ENCODE assay signal across 8 cellular contexts in the genomic region with DNA sequence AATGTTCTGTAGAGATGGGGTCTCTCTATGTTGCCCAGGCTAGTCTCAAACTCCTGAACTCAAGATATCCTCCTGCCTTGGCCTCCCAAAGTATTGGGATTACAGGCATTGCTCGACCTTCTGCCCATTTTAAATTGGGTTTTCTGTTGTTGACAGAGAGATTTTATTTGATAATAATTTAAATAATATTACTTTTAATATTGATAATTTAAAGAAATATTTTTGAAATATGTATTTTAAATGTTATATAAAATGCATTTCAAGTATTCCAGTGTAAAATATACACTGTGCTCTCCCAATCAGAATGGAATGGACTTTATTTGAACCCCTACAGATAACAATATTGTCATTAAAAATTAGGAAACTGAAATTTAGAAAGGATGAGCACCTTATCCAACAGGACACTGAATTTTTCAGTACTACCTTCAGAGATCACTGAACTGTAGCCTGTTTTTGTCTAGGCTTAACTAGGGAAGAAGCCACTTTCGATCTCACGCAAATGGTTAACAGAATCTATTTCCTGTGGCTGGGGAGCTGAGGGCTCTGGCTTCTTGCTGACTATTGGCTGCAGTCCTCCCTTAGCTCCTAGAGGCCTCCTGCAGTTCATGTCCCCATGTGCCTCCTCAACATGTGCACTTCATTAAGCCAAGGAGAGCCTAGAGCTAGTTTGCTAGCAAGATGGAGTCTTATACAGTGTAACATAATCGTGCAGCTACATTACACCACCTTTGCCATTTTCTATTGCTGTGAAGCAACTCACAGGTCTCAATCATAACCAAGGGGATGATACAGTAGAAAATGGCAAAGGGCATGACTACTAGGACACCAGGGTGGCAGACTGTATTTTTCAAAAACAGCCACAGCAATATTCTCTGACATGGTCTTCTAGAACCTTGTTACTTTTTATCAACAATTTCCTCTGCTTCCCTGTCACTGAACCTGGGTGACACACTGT.
DNase-seq lines count a peak whose midpoint lies in the region; ATAC-seq and TF ChIP-seq lines count a peak whose summit lies in the region.

No MANE protein-coding gene starts in this region.

- in situ Hi-C loops in GM13977 (cut with MboI; ENCODE audit: low pct_unique_long_range_greater_than_20kb, low sequenced_read_pairs, unreplicated experiment) = no loop called here
- in situ Hi-C loops in transverse colon (cut with MboI; ENCODE audit: low pct_ligation_motif_present in 1 of 4, low pct_unique_long_range_greater_than_20kb in 1 of 4, low sequenced_read_pairs in 3 of 4) = loop anchor here (10.0 to 25.0 kb wide), 5 partner anchors 249 to 552 kb away; a partner anchor contains a TSS

- no peak for TF ChIP-seq POLR2A in transverse colon (IDR thresholded peaks at IDR 0.05)

- peaks cover 0 to 6% (median 0%) of the 10 kb centered on the region in 4 donors for H3K4me1 ChIP-seq in transverse colon

- no peak for TF ChIP-seq EP300 in transverse colon (IDR thresholded peaks at IDR 0.05; ENCODE audit: low read depth)

- DNase-seq in GM13977 (ENCODE audit: low spot score) = peak; percentile 21
- DNase-seq in choroid plexus epithelial cell (ENCODE audit: low read depth) = peak; percentile 18
- no peak for DNase-seq in activated effector memory CD4-positive, alpha-beta T cell treated with Interleukin-2 at 50 U/mL for 16 hours
- DNase-seq in NK-92 treated with Interleukin-12 subunit alpha and Interleukin-12 subunit beta, amount 100 ng/mL, for 24 hours (lab: John Stamatoyannopoulos, UW) = no peak
- no peak for DNase-seq in NCI-H2029 (lab: John Stamatoyannopoulos, UW)
- no peak for DNase-seq in transverse colon

- ATAC-seq in GM21390 (IDR thresholded peaks at IDR 0.05; ENCODE audit: unreplicated experiment) (peak; percentile 56), HG03469 (IDR thresholded peaks at IDR 0.05; ENCODE audit: unreplicated experiment) (peak; percentile 57)

- intact Hi-C loops in transverse colon (cut with DNase I; ENCODE audit: low total_unique reads) = no loop called here

- H3K36me3 ChIP-seq in transverse colon = peaks cover 0 to 6% (median 0%) of the 10 kb centered on the region in 4 donors

- 76 to 89% methylated on average over 3 to 4 of the region's 4 CpGs for WGBS in transverse colon (ENCODE audit: low coverage in 1 of 2), 2 donors

- no peak overlapping the region for H3K27ac ChIP-seq in transverse colon

- H3K4me3 ChIP-seq in choroid plexus epithelial cell (ENCODE audit: low read depth, low read length) (no peak overlapping the region), transverse colon (no peak overlapping the region)

- no peak for TF ChIP-seq CTCF in GM13977 (IDR thresholded peaks at IDR 0.05; ENCODE audit: extremely low read depth, insufficient read depth, missing control alignments)
- no peak for TF ChIP-seq CTCF in choroid plexus epithelial cell (conservative IDR thresholded peaks at IDR 0.05; ENCODE audit: low read depth, low read length)
- no peak for TF ChIP-seq CTCF in transverse colon (IDR thresholded peaks at IDR 0.05)

- H3K9me3 ChIP-seq in transverse colon = no peaks in the 10 kb centered on the region

- H3K27me3 ChIP-seq in transverse colon = no peaks in the 10 kb centered on the region

Comparison
In these comparisons a context has a peak if more than half of its experiments do, and no peak if none do; other contexts are left out.
1. DNase-seq: peak in GM13977 (single experiment) and choroid plexus epithelial cell (single experiment); none in activated effector memory CD4-positive, alpha-beta T cell treated with Interleukin-2 at 50 U/mL for 16 hours (single experiment), NK-92 treated with Interleukin-12 subunit alpha and Interleukin-12 subunit beta, amount 100 ng/mL, for 24 hours (single experiment), NCI-H2029 (single experiment) and transverse colon (single experiment).